8 cellular contexts compared by ENCODE assay signal in the genomic region with DNA sequence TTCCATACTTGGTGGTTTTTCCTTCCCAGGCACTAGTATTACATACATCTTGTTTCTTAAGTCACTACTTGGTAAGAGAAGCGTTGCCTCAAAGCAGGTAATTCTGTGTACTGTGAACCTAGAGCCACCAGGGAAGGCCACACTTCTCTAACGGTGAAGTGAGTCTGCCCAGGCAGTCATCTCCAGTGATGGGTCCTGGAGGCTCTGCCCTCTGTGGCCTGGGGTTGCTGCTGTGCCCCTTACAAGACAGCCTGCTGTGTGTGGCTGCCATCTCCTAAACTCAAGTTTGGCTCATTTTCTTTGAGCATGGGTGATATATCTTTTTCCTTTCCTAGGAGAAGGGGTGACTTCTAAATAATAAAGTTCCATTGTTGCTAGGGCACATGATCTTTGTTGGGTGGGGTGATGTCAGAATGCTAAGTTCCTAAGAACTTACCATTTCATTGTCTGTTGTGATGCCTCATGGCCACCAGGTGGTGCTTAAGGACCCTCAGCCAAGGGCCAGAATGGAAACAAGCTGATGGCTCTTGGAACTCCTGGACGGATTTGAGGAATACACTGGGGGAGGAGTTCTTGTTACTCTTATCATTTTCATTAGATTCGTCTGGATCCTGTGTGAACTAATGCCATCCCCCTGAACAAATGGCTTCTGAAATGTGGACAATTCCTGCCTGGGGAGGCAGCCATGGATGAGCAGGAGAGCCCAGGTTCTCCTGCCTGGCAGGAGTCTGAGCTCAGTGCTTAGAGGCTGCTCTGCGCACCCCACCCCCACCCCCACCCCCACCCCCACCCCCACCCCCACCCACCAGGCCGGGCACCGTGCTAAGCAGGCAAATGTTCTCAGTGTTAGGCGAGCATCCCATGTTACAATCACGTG. TPM values are rescaled to one million over a fixed set of nuclear protein-coding genes. Genes with fewer than 3 reads are reported as not detected.
DNase-seq lines count a peak whose midpoint lies in the region; ATAC-seq and TF ChIP-seq lines count a peak whose summit lies in the region.

No MANE protein-coding gene starts in this region.

- DNase-seq in GM03348 (ENCODE audit: low spot score) = peak; percentile 90
- peak; percentile 29 for DNase-seq in KG1 (lab: John Stamatoyannopoulos, UW)
- DNase-seq in SJCRH30 = peak; percentile 59 to 82
- peak; percentile 68 for DNase-seq in astrocyte of the spinal cord (ENCODE audit: low read depth, low spot score)
- peak; percentile 81 for DNase-seq in hepatic stellate cell (ENCODE audit: low spot score)
- DNase-seq in sigmoid colon = peak; percentile 86
- DNase-seq in NOMO-1 treated with dmso at 0.1 percent for 144 hours (lab: John Stamatoyannopoulos, UW; ENCODE audit: unreplicated experiment) = no peak

- H3K9me3 ChIP-seq in SJCRH30 (replicated peaks) (no peaks in the 10 kb centered on the region), sigmoid colon (no peaks in the 10 kb centered on the region)

- TF ChIP-seq CTCF in astrocyte of the spinal cord (IDR thresholded peaks at IDR 0.05; ENCODE audit: low read depth, low read length) (peak; percentile 81), sigmoid colon (IDR thresholded peaks at IDR 0.05) (peak; percentile 77 to 83 (median 78))

- H3K36me3 ChIP-seq in SJCRH30 = no peaks in the 10 kb centered on the region
- no peaks in the 10 kb centered on the region for H3K36me3 ChIP-seq in sigmoid colon

- intact Hi-C loops in sigmoid colon (cut with DNase I) = loop anchor here (1.0 to 2.0 kb wide), 4 partner anchors 39 to 395 kb away; a partner anchor contains a TSS

- H3K27me3 ChIP-seq in SJCRH30 (no peaks in the 10 kb centered on the region), sigmoid colon (no peaks in the 10 kb centered on the region)

- peak; percentile 64 for ATAC-seq in GM21576 (IDR thresholded peaks at IDR 0.05; ENCODE audit: unreplicated experiment)

- H3K27ac ChIP-seq in SJCRH30 = no peak overlapping the region
- H3K27ac ChIP-seq in sigmoid colon = peak overlapping the region; percentile 63 to 76 (median 72)

- H3K4me1 ChIP-seq in SJCRH30 (peaks cover 5% of the 10 kb centered on the region; the same call in 1 of the 2 replicates), sigmoid colon (peaks cover 0 to 23% (median 15%) of the 10 kb centered on the region in 4 donors)

- WGBS in sigmoid colon, 2 donors = 16 to 44% methylated on average over 9 of the region's 9 CpGs

- no peak for TF ChIP-seq EP300 in sigmoid colon (IDR thresholded peaks at IDR 0.05)

- in situ Hi-C loops in astrocyte of the spinal cord (cut with HindIII; ENCODE audit: low sequenced_read_pairs) = loop anchor here (25.0 kb wide), 1 partner anchor 380 kb away; no protein-coding TSS in a partner anchor

- H3K4me3 ChIP-seq in SJCRH30 = no peak overlapping the region
- H3K4me3 ChIP-seq in astrocyte of the spinal cord (ENCODE audit: low read depth, low read length) = no peak overlapping the region
- peak overlapping the region in 2 of 4 donors; percentile 1 to 3 for H3K4me3 ChIP-seq in sigmoid colon

- TF ChIP-seq POLR2A in sigmoid colon (IDR thresholded peaks at IDR 0.05) = no peak

RNA-seq across cellular contexts. Expression of a gene that starts 41.1 kb away (rescaled TPM):
- 95.1 and 95.7 TPM in 2 replicates for total RNA-seq in SJCRH30 (2014; rRNA removed; shearing (Covaris generic))
- total RNA-seq in sigmoid colon = 100 to 1,000 TPM; 171 to 267 (median 238) TPM
- 100 to 1,000 TPM; 200 to 267 (median 247) TPM for polyA plus RNA-seq in sigmoid colon
